ENCODE assay signal across 8 cellular contexts in genomic region chr1:157948547-157949152, GRCh38. TPM values are rescaled to one million over a fixed set of nuclear protein-coding genes. Genes with fewer than 3 reads are reported as not detected.
DNase-seq lines count a peak whose midpoint lies in the region; ATAC-seq and TF ChIP-seq lines count a peak whose summit lies in the region.

No MANE protein-coding gene starts in this region.

- H3K9ac ChIP-seq in SK-N-SH (no peak overlapping the region), smooth muscle cell (ENCODE audit: low read depth) (no peak overlapping the region)

- no peak overlapping the region for H3K27ac ChIP-seq in GM23338 (ENCODE audit: low read depth)
- H3K27ac ChIP-seq in SK-N-SH (ENCODE audit: low read depth in 2 of 2, low read length in 1 of 2) = no peak overlapping the region
- no peak overlapping the region for H3K27ac ChIP-seq in smooth muscle cell (ENCODE audit: low read depth)
- no peak overlapping the region for H3K27ac ChIP-seq in psoas muscle

- H3K4me3 Mint-ChIP-seq in GM23338 (no peak overlapping the region), glutamatergic neuron (ENCODE audit: unreplicated experiment) (no peak overlapping the region)

- H3K9me3 ChIP-seq in SK-N-SH (no peaks in the 10 kb centered on the region), smooth muscle cell (replicated peaks; ENCODE audit: low read depth) (no peaks in the 10 kb centered on the region), psoas muscle (no peaks in the 10 kb centered on the region)

- H3K27ac Mint-ChIP-seq in GM23338 (no peak overlapping the region), glutamatergic neuron (ENCODE audit: unreplicated experiment) (no peak overlapping the region)

- H3F3A ChIP-seq in GM23338 (replicated peaks; ENCODE audit: low read depth) (no peaks in the 10 kb centered on the region), SK-N-SH (replicated peaks; ENCODE audit: insufficient read depth) (no peaks in the 10 kb centered on the region), smooth muscle cell (ENCODE audit: low read depth) (no peaks in the 10 kb centered on the region)

- TF ChIP-seq CTCF in AG04449 (IDR thresholded peaks at IDR 0.05; ENCODE audit: insufficient read depth, low read length, missing control alignments) (peak; percentile 55), GM23338 (conservative IDR thresholded peaks at IDR 0.05; ENCODE audit: low read depth in 2 of 2) (peak; percentile 84 to 99), SK-N-SH (IDR thresholded peaks at IDR 0.05) (peak; percentile 55), glutamatergic neuron (IDR thresholded peaks at IDR 0.05; ENCODE audit: partially characterized antibody, unreplicated experiment) (no peak), smooth muscle cell (IDR thresholded peaks at IDR 0.05; ENCODE audit: borderline replicate concordance, insufficient read depth, poor library complexity, severe bottlenecking) (peak; percentile 44), psoas muscle (IDR thresholded peaks at IDR 0.05) (no peak)

- TF ChIP-seq RAD21 in SK-N-SH (IDR thresholded peaks at IDR 0.05; ENCODE audit: low read length) = peak; percentile 57

- H3K79me2 ChIP-seq in GM23338 (replicated peaks; ENCODE audit: insufficient read depth) (no peaks in the 10 kb centered on the region), SK-N-SH (ENCODE audit: insufficient read depth) (no peaks in the 10 kb centered on the region), smooth muscle cell (ENCODE audit: low read depth) (no peaks in the 10 kb centered on the region)

- H3K36me3 Mint-ChIP-seq in GM23338 (ENCODE audit: low read depth) (no peaks in the 10 kb centered on the region), glutamatergic neuron (ENCODE audit: unreplicated experiment) (no peaks in the 10 kb centered on the region)

- H3K4me1 ChIP-seq in GM23338 (ENCODE audit: insufficient read depth) (no peaks in the 10 kb centered on the region), SK-N-SH (ENCODE audit: control insufficient read depth in 1 of 2, insufficient read depth in 2 of 2, low read depth in 1 of 2, low read length in 1 of 2) (no peaks in the 10 kb centered on the region), smooth muscle cell (ENCODE audit: low read depth) (no peaks in the 10 kb centered on the region), psoas muscle (no peaks in the 10 kb centered on the region)

- H4K20me1 ChIP-seq in GM23338 (replicated peaks; ENCODE audit: insufficient read depth) (no peaks in the 10 kb centered on the region; the same call in 1 of the 2 replicates), SK-N-SH (ENCODE audit: insufficient read depth) (no peaks in the 10 kb centered on the region), smooth muscle cell (ENCODE audit: low read depth) (no peaks in the 10 kb centered on the region)

- POLR2A ChIA-PET in AG04449 (lab: Yijun Ruan, JAX) (interaction anchor here (0.6 kb wide), 1 partner anchor 699 kb away, joined by 3 read pairs; no protein-coding TSS in a partner anchor), SK-N-SH (lab: Yijun Ruan, JAX) (no interaction called here)

- no peak overlapping the region for H3K4me3 ChIP-seq in AG04449 (ENCODE audit: low read depth, low read length)
- no peak overlapping the region for H3K4me3 ChIP-seq in GM23338
- no peak overlapping the region for H3K4me3 ChIP-seq in SK-N-SH (ENCODE audit: low read depth in 2 of 2, low read length in 1 of 2)
- no peak overlapping the region for H3K4me3 ChIP-seq in smooth muscle cell
- no peak overlapping the region for H3K4me3 ChIP-seq in psoas muscle

- TF ChIP-seq EP300 in SK-N-SH (IDR thresholded peaks at IDR 0.05; ENCODE audit: borderline replicate concordance in 1 of 2, low read depth in 1 of 2, low read length in 1 of 2) = no peak

- 0% methylated on average over 2 of the region's 2 CpGs for WGBS in SK-N-SH (ENCODE audit: low lambda C conversion rate)
- 36% methylated on average over 2 of the region's 2 CpGs for WGBS in smooth muscle cell (ENCODE audit: low lambda C conversion rate)
- WGBS in psoas muscle, 3 donors = 10 to 12% (median 10%) methylated on average over 2 of the region's 2 CpGs

- DNase-seq in AG04449 (ENCODE audit: low read depth, low spot score) (no peak), GM23338 (ENCODE audit: low spot score) (peak; percentile 86), SK-N-SH (no peak), glutamatergic neuron (peak; percentile 29), smooth muscle cell (lab: John Stamatoyannopoulos, UW; ENCODE audit: unreplicated experiment) (no peak), psoas muscle (no peak), DMS79 (lab: John Stamatoyannopoulos, UW) (no peak)

- H3K36me3 ChIP-seq in GM23338 (ENCODE audit: insufficient read depth) = no peaks in the 10 kb centered on the region
- H3K36me3 ChIP-seq in SK-N-SH (replicated peaks in 1 of 2; ENCODE audit: control insufficient read depth in 1 of 2, insufficient read depth in 2 of 2, low read length in 1 of 2) = no peaks in the 10 kb centered on the region
- no peaks in the 10 kb centered on the region for H3K36me3 ChIP-seq in smooth muscle cell (ENCODE audit: low read depth)
- no peaks in the 10 kb centered on the region for H3K36me3 ChIP-seq in psoas muscle (ENCODE audit: insufficient read depth in 1 of 2, low read depth in 1 of 2)

- H3K27me3 Mint-ChIP-seq in GM23338 (ENCODE audit: insufficient read depth, low read depth, poor library complexity) (no peaks in the 10 kb centered on the region), glutamatergic neuron (ENCODE audit: unreplicated experiment) (no peaks in the 10 kb centered on the region)

- H3K4me1 Mint-ChIP-seq in GM23338 = peaks cover 5% of the 10 kb centered on the region; the same call in 1 of the 3 replicates
- H3K4me1 Mint-ChIP-seq in glutamatergic neuron (ENCODE audit: low read depth, unreplicated experiment) = no peaks in the 10 kb centered on the region

- H3K9me2 ChIP-seq in GM23338 (ENCODE audit: insufficient read depth) (no peaks in the 10 kb centered on the region), SK-N-SH (no peaks in the 10 kb centered on the region)

- H3K27me3 ChIP-seq in GM23338 (ENCODE audit: insufficient read depth) = no peaks in the 10 kb centered on the region
- H3K27me3 ChIP-seq in SK-N-SH (ENCODE audit: insufficient read depth) = peaks cover 76% of the 10 kb centered on the region; the same call in 1 of the 2 replicates
- peaks cover 51% of the 10 kb centered on the region for H3K27me3 ChIP-seq in smooth muscle cell (ENCODE audit: low read depth)
- H3K27me3 ChIP-seq in psoas muscle (ENCODE audit: insufficient read depth in 3 of 3, low read length in 2 of 3) = no peaks in the 10 kb centered on the region

- H3K9me3 Mint-ChIP-seq in GM23338 (no peaks in the 10 kb centered on the region), glutamatergic neuron (ENCODE audit: unreplicated experiment) (peaks cover 2% of the 10 kb centered on the region)

- intact Hi-C loops in psoas muscle (cut with DNase I) = loop anchor here in 1 of 2 donors (5.0 kb wide), 1 partner anchor 366 kb away; no protein-coding TSS in a partner anchor

- H2AFZ ChIP-seq in GM23338 = no peak overlapping the region
- no peak overlapping the region for H2AFZ ChIP-seq in SK-N-SH (ENCODE audit: low read depth)
- H2AFZ ChIP-seq in smooth muscle cell (ENCODE audit: low read depth) = no peak overlapping the region

- H3K4me2 ChIP-seq in GM23338 (no peak overlapping the region), SK-N-SH (no peak overlapping the region), smooth muscle cell (no peak overlapping the region)

- ATAC-seq in GM23338 = peak; percentile 99
- no peak for ATAC-seq in GM18873 (IDR thresholded peaks at IDR 0.05; ENCODE audit: low FRiP score, unreplicated experiment)
- no peak for ATAC-seq in psoas muscle

- CTCF ChIA-PET in AG04449 (lab: Yijun Ruan, JAX) = interaction anchor here (0.5 to 2.3 kb wide), 11 partner anchors 9 to 792 kb away, joined by 3 to 11 read pairs (median 4); no protein-coding TSS in a partner anchor
- CTCF ChIA-PET in SK-N-SH (lab: Yijun Ruan, JAX) = interaction anchor here (1.0 to 1.4 kb wide), 3 partner anchors 178 to 369 kb away, joined by 3 to 4 read pairs (median 4); no protein-coding TSS in a partner anchor

TF ChIP-seq in GM23338, 12 proteins besides CTCF, POLR2A, EP300 and RAD21 (continues in another document):
- TF ChIP-seq STAT1 (IDR thresholded peaks at IDR 0.05; ENCODE audit: unreplicated experiment) (no peak), POLR2AphosphoS5 (IDR thresholded peaks at IDR 0.05; ENCODE audit: low read depth) (no peak), NANOG (IDR thresholded peaks at IDR 0.05; ENCODE audit: borderline replicate concordance) (no peak), ZNF331 (CRISPR knock-in tag; IDR thresholded peaks at IDR 0.05; ENCODE audit: low read depth) (no peak), EZH2 (IDR thresholded peaks at IDR 0.05; ENCODE audit: low read depth, unreplicated experiment) (no peak), EZH2phosphoT487 (IDR thresholded peaks at IDR 0.05; ENCODE audit: unreplicated experiment) (no peak)

TF ChIP-seq in SK-N-SH, 30 proteins besides CTCF, POLR2A, EP300 and RAD21:
- peak; percentile 32 for TF ChIP-seq SMC3 (IDR thresholded peaks at IDR 0.05; ENCODE audit: low read depth, low read length)
- no peak for TF ChIP-seq TCF12 (IDR thresholded peaks at IDR 0.05)
- TF ChIP-seq IRF3 (IDR thresholded peaks at IDR 0.05; ENCODE audit: low read depth, low read length) = no peak

RNA-seq across cellular contexts. Expression of gene KIRREL1, which starts 44.8 kb away (rescaled TPM):
- total RNA-seq in GM23338 (2014; rRNA removed; shearing (Covaris generic)) = 35.2 and 41.0 TPM in 2 replicates
- polyA plus RNA-seq in GM23338 (2016; fragmentation: Nextera tagmentation; extraction: Ambion mirVana) (5.1 and 5.6 TPM in 2 replicates), SK-N-SH (2012; rRNA removed) (47.8 and 52.3 TPM in 2 replicates), smooth muscle cell (40.9 and 41.2 TPM in 2 replicates), psoas muscle (1 to 10 TPM; 1.3 to 2.2 (median 1.8) TPM)
- 32.9 and 42.4 TPM in 2 replicates for polyA plus RNA-seq in SK-N-SH (2012; cell fraction: cytosol; rRNA removed)
- 77.1 and 86.9 TPM in 2 replicates for polyA plus RNA-seq in SK-N-SH (2012; cell fraction: nucleus; rRNA removed)
- total RNA-seq in glutamatergic neuron (ENCODE audit: unreplicated experiment) (8.1 TPM), smooth muscle cell (58.4 and 66.6 TPM in 2 replicates), psoas muscle (1 to 10 TPM; 4.3 to 7.6 (median 6.4) TPM)

Comparison
In these comparisons a context has a peak if more than half of its experiments do, and no peak if none do; other contexts are left out.
1. DNase-seq: peak in GM23338 (single experiment) and glutamatergic neuron (single experiment); none in AG04449 (single experiment), SK-N-SH (single experiment), smooth muscle cell (single experiment), psoas muscle (0 of 2) and DMS79 (single experiment).
2. CTCF ChIP-seq: peak in AG04449 (single experiment), GM23338 (2 of 2), SK-N-SH (single experiment) and smooth muscle cell (single experiment); none in glutamatergic neuron (single experiment) and psoas muscle (single experiment).